ENCODE assay signal across 34 cellular contexts in genomic region chr1:239311331-239311730, GRCh38.
"Had no signal": no experiment of that assay in that cellular context is flagged by ENCODE, and none has a peak within 500 bp of the region (broad histone marks: within the 10 kb centered on the region; RNA-seq: fewer than 3 reads in every experiment).

No MANE protein-coding gene starts in this region.

- DNase-seq: Karpas-422, Kasumi-1, MG63, MM.1S, MV-4-11, NCI-H1048, NCI-H1092, NCI-H1092 treated with DMSO at 0.1 percent for 48 hours, NCI-H1105, NCI-H1105 treated with DMSO at 0.1 percent for 48 hours, NCI-H1417, NCI-H1417 treated with DMSO at 0.1 percent for 48 hours, NCI-H1436, NCI-H1436 treated with DMSO at 0.1 percent for 48 hours, NCI-H146, NCI-H1694, NCI-H1694 treated with DMSO at 0.1 percent for 48 hours, NCI-H187, NCI-H187 treated with DMSO at 0.1 percent for 48 hours, NCI-H1930, NCI-H2029, NCI-H2029 treated with DMSO at 0.1 percent for 48 hours, NCI-H2081, NCI-H2081 treated with DMSO at 0.1 percent for 48 hours, NCI-H2107, NCI-H2171, NCI-H2171 treated with DMSO at 0.1 percent for 48 hours, NCI-H2227 treated with DMSO at 0.1 percent for 48 hours, NCI-H226, NCI-H345, NCI-H446, NCI-H446 treated with DMSO at 0.1 percent for 48 hours, NCI-H510A had no signal

- H3K27ac ChIP-seq: KMS-11 had no signal

- H3K36me3 ChIP-seq: MG63 had no signal

- H3K4me3 ChIP-seq: MG63 had no signal

- H3K9ac ChIP-seq: KMS-11 had no signal

- H3K4me2 ChIP-seq: KMS-11 had no signal

- H3K9me3 ChIP-seq: MG63 had no signal
